ENCODE assay signal across 21 cellular contexts in the genomic region with DNA sequence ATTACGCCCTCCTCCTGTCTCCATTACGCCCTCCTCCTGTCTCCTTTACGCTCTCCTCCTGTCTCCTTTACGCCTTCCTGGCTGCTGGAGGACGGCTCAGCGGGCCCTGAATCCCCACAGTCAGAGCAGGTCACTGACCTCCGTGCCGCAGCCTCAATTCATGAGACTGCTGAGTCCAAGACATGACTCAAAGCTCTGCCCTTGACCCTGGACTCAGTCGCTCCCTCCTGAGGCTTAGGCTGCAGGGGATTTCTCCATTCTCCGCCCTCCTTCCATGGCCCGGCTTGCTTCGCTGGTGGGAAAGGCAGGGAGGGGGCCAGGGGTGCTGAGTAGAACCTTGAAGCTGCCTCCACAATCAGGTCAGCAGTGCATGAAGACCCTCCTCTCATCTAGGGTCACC. TPM values are rescaled to one million over a fixed set of nuclear protein-coding genes. Genes with fewer than 3 reads are reported as not detected.
DNase-seq lines count a peak whose midpoint lies in the region; FAIRE-seq and TF ChIP-seq lines count a peak whose summit lies in the region.
"Had no signal": no experiment of that assay in that cellular context is flagged by ENCODE, and none has a peak within 500 bp of the region (broad histone marks: within the 10 kb centered on the region; RNA-seq: fewer than 3 reads in every experiment).

No MANE protein-coding gene starts in this region.

- no peak overlapping the region for H3K4me3 ChIP-seq in kidney (ENCODE audit: low read length in 2 of 2)
- H3K4me3 ChIP-seq in osteoblast (ENCODE audit: insufficient read depth, low read length) = no peak overlapping the region
- H3K4me3 ChIP-seq: HAP-1 had no signal

- no peak for FAIRE-seq in kidney (lab: Jason Lieb, UNC)
- FAIRE-seq: GM12892, GM19239, HepG2 had no signal

- H3K36me3 ChIP-seq in kidney (ENCODE audit: control insufficient read depth in 1 of 2, insufficient read depth in 2 of 2, low read length in 2 of 2) (no peaks in the 10 kb centered on the region), osteoblast (ENCODE audit: insufficient read depth, low read length) (no peaks in the 10 kb centered on the region)
- H3K36me3 ChIP-seq: HAP-1 had no signal

- H3K9me3 ChIP-seq in kidney (ENCODE audit: control insufficient read depth in 1 of 2, low read length in 2 of 2) (peaks cover 0 to 9% of the 10 kb centered on the region in 2 donors), osteoblast (ENCODE audit: low read depth, low read length) (peaks cover 10% of the 10 kb centered on the region)

- TF ChIP-seq CTCF in kidney (IDR thresholded peaks at IDR 0.05; ENCODE audit: borderline replicate concordance, extremely low read depth, insufficient read depth) = no peak
- TF ChIP-seq CTCF in osteoblast (IDR thresholded peaks at IDR 0.05; ENCODE audit: extremely low read depth, low read depth, low read length) = no peak

- H3K79me2 ChIP-seq in osteoblast (ENCODE audit: insufficient read depth, low read length) = no peaks in the 10 kb centered on the region

- H3K4me1 ChIP-seq in kidney (ENCODE audit: control insufficient read depth in 1 of 2, insufficient read depth in 1 of 2, low read depth in 1 of 2, low read length in 2 of 2) = no peaks in the 10 kb centered on the region
- H3K4me1 ChIP-seq in osteoblast (ENCODE audit: insufficient read depth, low read length) = no peaks in the 10 kb centered on the region
- H3K4me1 ChIP-seq: HAP-1 had no signal

- no peak overlapping the region for H2AFZ ChIP-seq in osteoblast (ENCODE audit: low read length)

- H3K27ac ChIP-seq in kidney (ENCODE audit: low read depth in 2 of 2, low read length in 2 of 2) (no peak overlapping the region), osteoblast (ENCODE audit: low read depth, low read length) (no peak overlapping the region)
- H3K27ac ChIP-seq: 22Rv1 had no signal

- no peaks in the 10 kb centered on the region for H3K27me3 ChIP-seq in osteoblast (ENCODE audit: insufficient read depth, low read length)

- no peak overlapping the region for H3K4me2 ChIP-seq in osteoblast (ENCODE audit: insufficient read depth, low read length)

- no peak overlapping the region for H3K9ac ChIP-seq in kidney (ENCODE audit: low read length in 2 of 2)

- DNase-seq in activated effector memory CD4-positive, alpha-beta T cell treated with anti-CD3 and anti-CD28 coated beads, Interleukin-2, amount 50 U/mL, for 16 hours = peak; percentile 25
- no peak for DNase-seq in activated effector memory CD4-positive, alpha-beta T cell treated with Interleukin-2 at 50 U/mL for 16 hours
- DNase-seq in RPMI7951 (ENCODE audit: low read depth) (peak; percentile 76), kidney (peak; percentile 41), osteoblast (ENCODE audit: insufficient read length, low spot score, missing footprints) (peak; percentile 76), NCI-H526 (lab: John Stamatoyannopoulos, UW) (no peak)
- no peak for DNase-seq in activated CD8-positive, alpha-beta memory T cell treated with anti-CD3 and anti-CD28 coated beads for 24 hours
- no peak for DNase-seq in NK-92 treated with Interleukin-12 subunit alpha and Interleukin-12 subunit beta, amount 100 ng/mL, for 24 hours (lab: John Stamatoyannopoulos, UW)
- DNase-seq: CD8-positive, alpha-beta T cell; COR-L47; DND-41; GDM1; GOT3 had no signal

- intact Hi-C loops in kidney (cut with DNase I) = no loop called here

- peaks cover 4% of the 10 kb centered on the region for H4K20me1 ChIP-seq in osteoblast (ENCODE audit: insufficient read depth, low read length)

RNA-seq across cellular contexts. Expression of gene FOXL3, which starts 21.0 kb away (rescaled TPM):
- total RNA-seq in RPMI7951 (2014; rRNA removed; shearing (Covaris generic)) = not detected in 2 replicates
- total RNA-seq in kidney = not detected
- polyA plus RNA-seq in kidney (ENCODE audit: insufficient read depth, low read depth, low replicate concordance) = not detected
- total RNA-seq in osteoblast = not detected in 2 replicates
- total RNA-seq: A673; CD8-positive, alpha-beta T cell; HepG2 had no signal
- polyA plus RNA-seq: BJ, CD14-positive monocyte, HepG2 had no signal

Comparison
In these comparisons a context has a peak if more than half of its experiments do, and no peak if none do; other contexts are left out.
1. DNase-seq: peak in activated effector memory CD4-positive, alpha-beta T cell treated with anti-CD3 and anti-CD28 coated beads, Interleukin-2, amount 50 U/mL, for 16 hours (single experiment), RPMI7951 (single experiment), kidney (single experiment) and osteoblast (single experiment); none in activated effector memory CD4-positive, alpha-beta T cell treated with Interleukin-2 at 50 U/mL for 16 hours (single experiment), activated CD8-positive, alpha-beta memory T cell treated with anti-CD3 and anti-CD28 coated beads for 24 hours (single experiment), NCI-H526 (0 of 2) and NK-92 treated with Interleukin-12 subunit alpha and Interleukin-12 subunit beta, amount 100 ng/mL, for 24 hours (single experiment).